Comparison of ENCODE assay signal across 13 cellular contexts in genomic region chr13:39040206-39040605, GRCh38. TPM values are rescaled to one million over a fixed set of nuclear protein-coding genes. Genes with fewer than 3 reads are reported as not detected.
A peak's percentile ranks its signal among the peaks of the same experiment; 100 is the strongest.
DNase-seq lines count a peak whose midpoint lies in the region; ATAC-seq, FAIRE-seq and TF ChIP-seq lines count a peak whose summit lies in the region.
"Had no signal": no experiment of that assay in that cellular context is flagged by ENCODE, and none has a peak within 500 bp of the region (broad histone marks: within the 10 kb centered on the region; RNA-seq: fewer than 3 reads in every experiment).

No MANE protein-coding gene starts in this region.

- H3K9me3 Mint-ChIP-seq in CD8-positive, alpha-beta memory T cell, result no peaks in the 10 kb centered on the region

- RAD21 ChIA-PET in GM12878 (lab: Charles Lee; ENCODE audit: unreplicated experiment), result interaction anchor here (1.0 to 1.2 kb wide), 2 partner anchors 10 to 221 kb away, joined by 3 read pairs; no protein-coding TSS in a partner anchor

- peak overlapping the region; percentile 49 for H3K4me2 ChIP-seq in Karpas-422 (ENCODE audit: low read depth, low read length, poor library complexity, severe bottlenecking)
- H3K4me2 ChIP-seq in GM12878 (ENCODE audit: control insufficient read depth, insufficient read depth), result peak overlapping the region; percentile 46
- peak overlapping the region; percentile 8 for H3K4me2 ChIP-seq in neural cell (ENCODE audit: low read length)
- H3K4me2 ChIP-seq: smooth muscle cell had no signal

- WGBS in GM12878 (ENCODE audit: insufficient coverage, insufficient replicate concordance, low lambda C conversion rate, missing lambda C conversion rate), result 100% methylated on average over 1 of the region's 1 CpG

- TF ChIP-seq EP300 in GM12878 (IDR thresholded peaks at IDR 0.05; ENCODE audit: borderline replicate concordance in 1 of 2, control insufficient read depth in 1 of 2, low read depth in 2 of 2, low read length in 2 of 2) (no peak), neural cell (conservative IDR thresholded peaks at IDR 0.05; ENCODE audit: poor library complexity, severe bottlenecking) (no peak)

- peaks cover 0 to 44% (median 4%) of the 10 kb centered on the region in 3 donors for H3K36me3 Mint-ChIP-seq in CD8-positive, alpha-beta memory T cell

- no peaks in the 10 kb centered on the region for H3F3A ChIP-seq in neural cell (ENCODE audit: insufficient read depth, low read length, poor library complexity, severe bottlenecking)

- peak overlapping the region in 2 of 8 donors; percentile 44 to 99 for H3K27ac Mint-ChIP-seq in CD8-positive, alpha-beta memory T cell

- ATAC-seq in GM12878, result no peak
- no peak for ATAC-seq in HG02973 (IDR thresholded peaks at IDR 0.05; ENCODE audit: unreplicated experiment)
- no peak for ATAC-seq in GM18505 (IDR thresholded peaks at IDR 0.05; ENCODE audit: unreplicated experiment)
- ATAC-seq: mucosa of descending colon had no signal

- CTCF ChIA-PET in CD8-positive, alpha-beta memory T cell (lab: Charles Lee), result interaction anchor here (1.5 kb wide), 1 partner anchor 11 kb away, joined by 3 read pairs; no protein-coding TSS in a partner anchor
- CTCF ChIA-PET in GM12878 (lab: Yijun Ruan, JAX), result interaction anchor here (1.4 to 1.5 kb wide), 2 partner anchors 9 to 22 kb away, joined by 3 to 5 read pairs; no protein-coding TSS in a partner anchor

- H3K27me3 Mint-ChIP-seq in CD8-positive, alpha-beta memory T cell, result peaks cover 0 to 4% of the 10 kb centered on the region in 2 donors

- TF ChIP-seq POLR2A in GM12878 (IDR thresholded peaks at IDR 0.05; ENCODE audit: low read depth, low read length), result no peak
- TF ChIP-seq POLR2A in GM18505 (IDR thresholded peaks at IDR 0.05; ENCODE audit: borderline replicate concordance, extremely low read depth, insufficient read depth, insufficient read length), result no peak

- POLR2A ChIA-PET in CD8-positive, alpha-beta memory T cell (lab: Charles Lee), result no interaction called here
- POLR2A ChIA-PET in GM12878 (lab: Charles Lee), result no interaction called here

- no peak for TF ChIP-seq RAD21 in GM12878 (IDR thresholded peaks at IDR 0.05; ENCODE audit: insufficient read depth, low read depth, low read length)
- TF ChIP-seq RAD21 in neural cell (conservative IDR thresholded peaks at IDR 0.05), result no peak

- H3K9me3 ChIP-seq in CD8-positive, alpha-beta memory T cell (ENCODE audit: low read length), result no peaks in the 10 kb centered on the region
- H3K9me3 ChIP-seq in Karpas-422 (ENCODE audit: low read length) (no peaks in the 10 kb centered on the region), GM12878 (replicated peaks; ENCODE audit: control insufficient read depth, insufficient read depth, low read length) (no peaks in the 10 kb centered on the region), neural cell (ENCODE audit: low read length) (no peaks in the 10 kb centered on the region)
- H3K9me3 ChIP-seq: breast epithelium, mucosa of descending colon had no signal

- H3K9ac ChIP-seq in Karpas-422 (ENCODE audit: low read length) (no peak overlapping the region), GM12878 (ENCODE audit: control insufficient read depth, insufficient read depth, low read length) (no peak overlapping the region), neural cell (ENCODE audit: low read length) (no peak overlapping the region)

- no peaks in the 10 kb centered on the region for H3K27me3 ChIP-seq in CD8-positive, alpha-beta memory T cell (ENCODE audit: insufficient read depth, low read length, poor library complexity, severe bottlenecking)
- no peaks in the 10 kb centered on the region for H3K27me3 ChIP-seq in Karpas-422 (ENCODE audit: low read length)
- H3K27me3 ChIP-seq in GM12878 (replicated peaks in 1 of 2; ENCODE audit: control insufficient read depth in 2 of 2, insufficient read depth in 2 of 2, low read length in 1 of 2), result no peaks in the 10 kb centered on the region
- no peaks in the 10 kb centered on the region for H3K27me3 ChIP-seq in neural cell (ENCODE audit: insufficient read depth, low read depth, low read length)
- H3K27me3 ChIP-seq: breast epithelium had no signal

- intact Hi-C loops in GM12878 (cut with micrococcal nuclease; ENCODE audit: unreplicated experiment), result no loop called here

- H4K20me1 ChIP-seq in Karpas-422 (ENCODE audit: insufficient read depth, low read depth, low read length) (no peaks in the 10 kb centered on the region; the same call in 1 of the 2 replicates), GM12878 (ENCODE audit: control insufficient read depth, insufficient read depth) (no peaks in the 10 kb centered on the region), neural cell (ENCODE audit: insufficient read depth) (no peaks in the 10 kb centered on the region)

- DNase-seq in CD8-positive, alpha-beta memory T cell, result no peak
- DNase-seq in Karpas-422, result no peak
- DNase-seq in GM12878 (ENCODE audit: low read depth, low spot score), result no peak
- DNase-seq in DMS153 treated with DMSO at 0.1 percent for 48 hours (lab: John Stamatoyannopoulos, UW; ENCODE audit: unreplicated experiment), result no peak
- DNase-seq: MM.1S, mucosa of descending colon, NCI-H524 treated with DMSO at 0.1 percent for 48 hours had no signal

- BruUV-seq in GM12878 (replicated peaks; lab: Mats Ljungman, UMichigan), result no TSS peak

- SMC1A ChIA-PET in GM12878 (lab: Charles Lee; ENCODE audit: uncharacterized antibody, unreplicated experiment), result interaction anchor here (1.2 to 2.8 kb wide), 4 partner anchors 10 to 573 kb away, joined by 3 to 8 read pairs (median 6); no protein-coding TSS in a partner anchor

- H3K79me2 ChIP-seq in Karpas-422 (ENCODE audit: low read length) (peaks cover 72% of the 10 kb centered on the region), GM12878 (ENCODE audit: control insufficient read depth, insufficient read depth, low read length) (peaks cover 47% of the 10 kb centered on the region), neural cell (replicated peaks; ENCODE audit: insufficient read depth, low read length) (peaks cover 32% of the 10 kb centered on the region)

- H3K9me2 ChIP-seq in Karpas-422 (replicated peaks; ENCODE audit: insufficient read depth, low read length), result no peaks in the 10 kb centered on the region
- H3K9me2 ChIP-seq in neural cell (ENCODE audit: insufficient read depth, low read length), result no peaks in the 10 kb centered on the region

- no peaks in the 10 kb centered on the region for H3K36me3 ChIP-seq in CD8-positive, alpha-beta memory T cell (ENCODE audit: insufficient read depth, low read length)
- H3K36me3 ChIP-seq in Karpas-422 (ENCODE audit: insufficient read depth, low read length) (peaks cover 11% of the 10 kb centered on the region; the same call in 1 of the 2 replicates), GM12878 (ENCODE audit: control insufficient read depth in 2 of 2, insufficient read depth in 2 of 2, low read length in 1 of 2) (peaks cover 0 to under 1% of the 10 kb centered on the region in 2 experiments; a peak in 1 of 4 replicates), neural cell (ENCODE audit: insufficient read depth, low read length) (no peaks in the 10 kb centered on the region)
- H3K36me3 ChIP-seq: breast epithelium had no signal

- no peak for FAIRE-seq in GM12878 (lab: Jason Lieb, UNC)

- TF ChIP-seq CTCF in GM12878 (IDR thresholded peaks at IDR 0.05 in 2 of 3, conservative IDR thresholded peaks at IDR 0.05 in 1 of 3; ENCODE audit: control insufficient read depth in 2 of 3, extremely low read depth in 1 of 3, insufficient read depth in 1 of 3, low read depth in 3 of 3, low read length in 3 of 3) (no peak), neural cell (IDR thresholded peaks at IDR 0.05; ENCODE audit: poor library complexity, severe bottlenecking) (no peak)

- no peak overlapping the region for H3K27ac ChIP-seq in CD8-positive, alpha-beta memory T cell (ENCODE audit: low read depth, low read length)
- no peak overlapping the region for H3K27ac ChIP-seq in Karpas-422 (ENCODE audit: low read length)
- H3K27ac ChIP-seq in GM12878 (ENCODE audit: control insufficient read depth, insufficient read depth), result no peak overlapping the region
- no peak overlapping the region for H3K27ac ChIP-seq in neural cell (ENCODE audit: low read length)

- H3K4me3 ChIP-seq in CD8-positive, alpha-beta memory T cell (ENCODE audit: low read length), result no peak overlapping the region
- H3K4me3 ChIP-seq in Karpas-422 (ENCODE audit: low read length), result no peak overlapping the region; the same call in 1 of the 2 replicates
- H3K4me3 ChIP-seq in GM12878, result peak overlapping the region; percentile 19; the same call in 1 of the 2 replicates
- peak overlapping the region; percentile 73 for H3K4me3 ChIP-seq in neural cell (ENCODE audit: low read length)
- H3K4me3 ChIP-seq: mucosa of descending colon, smooth muscle cell had no signal

- H3K4me3 Mint-ChIP-seq in CD8-positive, alpha-beta memory T cell, result peak overlapping the region in 6 of 7 donors; percentile 16 to 57 (median 24)

- H3K4me1 Mint-ChIP-seq in CD8-positive, alpha-beta memory T cell, result peaks cover 35 to 61% (median 51%) of the 10 kb centered on the region in 3 donors

- H2AFZ ChIP-seq in Karpas-422 (ENCODE audit: low read length) (no peak overlapping the region), GM12878 (ENCODE audit: control insufficient read depth, low read depth, low read length) (no peak overlapping the region), neural cell (ENCODE audit: low read depth, low read length) (no peak overlapping the region)

- peaks cover 18% of the 10 kb centered on the region for H3K4me1 ChIP-seq in CD8-positive, alpha-beta memory T cell (ENCODE audit: insufficient read depth, low read length)
- H3K4me1 ChIP-seq in Karpas-422 (ENCODE audit: low read length) (peaks cover 27% of the 10 kb centered on the region), GM12878 (ENCODE audit: control insufficient read depth, insufficient read depth, low read length) (peaks cover 18% of the 10 kb centered on the region)

- in situ Hi-C loops in GM12878 (cut with MboI), result loop anchor here (5.0 kb wide), 1 partner anchor 222 kb away; no protein-coding TSS in a partner anchor

RNA-seq across cellular contexts. Expression of gene NHLRC3, which starts 1.9 kb away (rescaled TPM):
- 10 to 100 TPM; 14.6 to 15.9 TPM for total RNA-seq in CD8-positive, alpha-beta memory T cell
- polyA plus RNA-seq in CD8-positive, alpha-beta memory T cell, result 6.5 TPM
- 30.1 and 52.4 TPM in 2 replicates for total RNA-seq in Karpas-422 (2014; rRNA removed; shearing (Covaris generic); ENCODE audit: low replicate concordance)
- total RNA-seq in GM12878 (2013; cell fraction: nucleolus; rRNA removed), result 111 and 117 TPM in 2 replicates
- total RNA-seq in GM12878 (2014; rRNA removed) (19.3 and 27.5 TPM in 2 replicates), GM12878 (2014; rRNA removed; fragmentation: Illumina TruSeq; extraction: Trizol) (25.9 and 27.8 TPM in 2 replicates), GM12878 (2021) (16.4 and 17.9 TPM in 2 replicates)
- polyA plus RNA-seq in GM12878 (2011; ENCODE audit: low read depth), result 11.3 TPM
- polyA plus RNA-seq in GM12878 (2011; rRNA removed) (38.0 and 56.4 TPM in 2 replicates), GM12878 (2014; fragmentation: Illumina TruSeq; extraction: Trizol) (22.3 and 30.9 TPM in 2 replicates), GM12878 (2014; fragmentation: Nextera tagmentation; extraction: Ambion mirVana) (10 to 100 TPM in 1 of 2 experiments, 1 to 10 TPM in 1; 8.3 to 11.8 TPM), GM12878 (2014; rRNA removed) (20.8 and 26.0 TPM in 2 replicates), GM12878 (2016; fragmentation: Nextera tagmentation; extraction: Ambion mirVana) (10 to 100 TPM; 12.7 to 18.5 TPM), neural cell (57.5 and 66.5 TPM in 2 replicates)
- 14.6 and 14.9 TPM in 2 replicates for polyA plus RNA-seq in GM12878 (2011; cell fraction: cytosol; rRNA removed)
- 49.7 and 75.6 TPM in 2 replicates for polyA plus RNA-seq in GM12878 (2011; cell fraction: nucleus; rRNA removed)
- polyA plus RNA-seq in GM12878 (2012), result 13.6 and 17.3 TPM in 2 replicates
- 32.0 and 39.8 TPM in 2 replicates for polyA minus RNA-seq in GM12878 (2011; rRNA and poly(A)+ RNA removed)
- 10.4 and 11.5 TPM in 2 replicates for polyA minus RNA-seq in GM12878 (2011; cell fraction: cytosol; rRNA and poly(A)+ RNA removed)
- polyA minus RNA-seq in GM12878 (2011; cell fraction: nucleus; rRNA and poly(A)+ RNA removed), result 31.1 and 67.1 TPM in 2 replicates
- polyA minus RNA-seq in neural cell, result 51.9 and 56.8 TPM in 2 replicates

RNA-seq across cellular contexts. Expression of gene PROSER1, which starts 2.3 kb away (rescaled TPM):
- total RNA-seq in CD8-positive, alpha-beta memory T cell, result 10 to 100 TPM; 84.8 to 96.6 TPM
- polyA plus RNA-seq in CD8-positive, alpha-beta memory T cell, result 20.2 TPM
- 46.4 and 60.7 TPM in 2 replicates for total RNA-seq in Karpas-422 (2014; rRNA removed; shearing (Covaris generic); ENCODE audit: low replicate concordance)
- total RNA-seq in GM12878 (2013; cell fraction: nucleolus; rRNA removed), result 75.3 and 88.5 TPM in 2 replicates
- total RNA-seq in GM12878 (2014; rRNA removed), result 16.1 and 23.8 TPM in 2 replicates
- total RNA-seq in GM12878 (2014; rRNA removed; fragmentation: Illumina TruSeq; extraction: Trizol), result 14.3 and 16.9 TPM in 2 replicates
- 66.0 TPM in 2 replicates for total RNA-seq in GM12878 (2021)
- polyA plus RNA-seq in GM12878 (2011; ENCODE audit: low read depth), result 16.8 TPM
- polyA plus RNA-seq in GM12878 (2011; rRNA removed), result 18.3 and 28.3 TPM in 2 replicates
- 16.3 and 20.3 TPM in 2 replicates for polyA plus RNA-seq in GM12878 (2011; cell fraction: cytosol; rRNA removed)
- polyA plus RNA-seq in GM12878 (2011; cell fraction: nucleus; rRNA removed), result 53.3 and 56.7 TPM in 2 replicates
- 21.2 and 22.5 TPM in 2 replicates for polyA plus RNA-seq in GM12878 (2012)
- 47.9 and 53.8 TPM in 2 replicates for polyA plus RNA-seq in GM12878 (2014; fragmentation: Illumina TruSeq; extraction: Trizol)
- 10 to 100 TPM; 19.6 to 20.8 TPM for polyA plus RNA-seq in GM12878 (2014; fragmentation: Nextera tagmentation; extraction: Ambion mirVana)
- polyA plus RNA-seq in GM12878 (2014; rRNA removed), result 25.5 and 25.7 TPM in 2 replicates
- polyA plus RNA-seq in GM12878 (2016; fragmentation: Nextera tagmentation; extraction: Ambion mirVana), result 10 to 100 TPM; 38.9 to 39.8 TPM
- polyA minus RNA-seq in GM12878 (2011; rRNA and poly(A)+ RNA removed), result 19.7 and 22.9 TPM in 2 replicates
- 12.8 and 28.9 TPM in 2 replicates for polyA minus RNA-seq in GM12878 (2011; cell fraction: cytosol; rRNA and poly(A)+ RNA removed)
- 28.3 and 52.3 TPM in 2 replicates for polyA minus RNA-seq in GM12878 (2011; cell fraction: nucleus; rRNA and poly(A)+ RNA removed)
- polyA plus RNA-seq in neural cell, result 28.2 and 38.2 TPM in 2 replicates
- 41.9 and 66.6 TPM in 2 replicates for polyA minus RNA-seq in neural cell

RNA-seq across cellular contexts. Expression of gene STOML3, which starts 49.6 kb away (rescaled TPM):
- total RNA-seq in CD8-positive, alpha-beta memory T cell, result not detected
- polyA plus RNA-seq in CD8-positive, alpha-beta memory T cell, result not detected
- not detected in 2 replicates for total RNA-seq in Karpas-422 (2014; rRNA removed; shearing (Covaris generic); ENCODE audit: low replicate concordance)
- not detected in 2 replicates for total RNA-seq in GM12878 (2013; cell fraction: nucleolus; rRNA removed)
- total RNA-seq in GM12878 (2014; rRNA removed) (not detected in 2 replicates), GM12878 (2014; rRNA removed; fragmentation: Illumina TruSeq; extraction: Trizol) (not detected in 2 replicates), GM12878 (2021) (not detected in 2 replicates)
- polyA plus RNA-seq in GM12878 (2011; ENCODE audit: low read depth), result not detected
- polyA plus RNA-seq in GM12878 (2011; rRNA removed) (not detected in 2 replicates), GM12878 (2014; fragmentation: Illumina TruSeq; extraction: Trizol) (not detected in 2 replicates), GM12878 (2014; fragmentation: Nextera tagmentation; extraction: Ambion mirVana) (not detected), GM12878 (2014; rRNA removed) (not detected in 2 replicates), GM12878 (2016; fragmentation: Nextera tagmentation; extraction: Ambion mirVana) (not detected), neural cell (not detected in 2 replicates)
- polyA plus RNA-seq in GM12878 (2011; cell fraction: cytosol; rRNA removed), result not detected in 2 replicates
- not detected in 2 replicates for polyA plus RNA-seq in GM12878 (2011; cell fraction: nucleus; rRNA removed)
- polyA plus RNA-seq in GM12878 (2012), result not detected in 2 replicates
- polyA minus RNA-seq in GM12878 (2011; rRNA and poly(A)+ RNA removed), result not detected in 2 replicates
- polyA minus RNA-seq in GM12878 (2011; cell fraction: cytosol; rRNA and poly(A)+ RNA removed), result not detected in 2 replicates
- not detected in 2 replicates for polyA minus RNA-seq in GM12878 (2011; cell fraction: nucleus; rRNA and poly(A)+ RNA removed)
- polyA minus RNA-seq in neural cell, result not detected in 2 replicates
- total RNA-seq: activated CD8-positive, alpha-beta memory T cell treated with anti-CD3 and anti-CD28 coated beads for 36 hours; breast epithelium; smooth muscle cell had no signal
- polyA plus RNA-seq: smooth muscle cell had no signal

Comparison
In these comparisons a context has a peak if more than half of its experiments do, and no peak if none do; other contexts are left out.
1. H3K4me3 ChIP-seq: peak in GM12878 (single experiment) and neural cell (single experiment); none in CD8-positive, alpha-beta memory T cell (single experiment) and Karpas-422 (single experiment).
2. Peak in every context shown above with its lines, with median percentiles within 50 percentile points of each other: H3K4me2 ChIP-seq.